Comparison of ENCODE assay signal across 8 cellular contexts in genomic region chr10:3886666-3887251, GRCh38.
DNase-seq lines count a peak whose midpoint lies in the region; ATAC-seq and TF ChIP-seq lines count a peak whose summit lies in the region.

No MANE protein-coding gene starts in this region.

- H3K4me3 Mint-ChIP-seq in T-helper 2 cell treated with Interferon-gamma antibody and Interleukin-4, amounts not matched to agents 5 μg/mL and 100 μg/mL, for 36 hours, result no peak overlapping the region

- peaks cover 7% of the 10 kb centered on the region for H3K4me1 Mint-ChIP-seq in T-helper 2 cell treated with Interferon-gamma antibody and Interleukin-4, amounts not matched to agents 5 μg/mL and 100 μg/mL, for 36 hours (ENCODE audit: low read depth)

- peaks cover 22% of the 10 kb centered on the region for H3K4me1 ChIP-seq in muscle layer of colon (ENCODE audit: insufficient read depth, low read length)

- H3K9me3 Mint-ChIP-seq in T-helper 2 cell treated with Interferon-gamma antibody and Interleukin-4, amounts not matched to agents 5 μg/mL and 100 μg/mL, for 36 hours, result peaks cover 5% of the 10 kb centered on the region

- H3K36me3 ChIP-seq in muscle layer of colon (ENCODE audit: insufficient read depth, low read length), result no peaks in the 10 kb centered on the region
- no peaks in the 10 kb centered on the region for H3K36me3 ChIP-seq in WERI-Rb-1

- peak overlapping the region; percentile 37 for H3K9ac ChIP-seq in muscle layer of colon (ENCODE audit: low read length)

- H3K27me3 ChIP-seq in muscle layer of colon (ENCODE audit: control insufficient read depth in 1 of 2, insufficient read depth in 2 of 2, low read length in 2 of 2), result no peaks in the 10 kb centered on the region
- H3K27me3 ChIP-seq in WERI-Rb-1 (ENCODE audit: insufficient read depth, low read depth, severe bottlenecking), result no peaks in the 10 kb centered on the region

- DNase-seq in AG08396 (ENCODE audit: low spot score), result peak; percentile 46
- peak; percentile 77 for DNase-seq in HT1080 (ENCODE audit: low read depth)
- DNase-seq in dermis blood vessel endothelial cell, result peak; percentile 95
- no peak for DNase-seq in T-helper 2 cell treated with Interferon-gamma antibody and Interleukin-4, amounts not matched to agents 5 μg/mL and 100 μg/mL, for 36 hours (ENCODE audit: low spot score)
- DNase-seq in effector CD4-positive, alpha-beta T cell, result no peak
- no peak for DNase-seq in WERI-Rb-1

- no peaks in the 10 kb centered on the region for H3K27me3 Mint-ChIP-seq in T-helper 2 cell treated with Interferon-gamma antibody and Interleukin-4, amounts not matched to agents 5 μg/mL and 100 μg/mL, for 36 hours (ENCODE audit: low read depth)

- H3K4me3 ChIP-seq in muscle layer of colon (ENCODE audit: low read depth in 1 of 2, low read length in 2 of 2) (peak overlapping the region in 1 of 2 donors; percentile 26), WERI-Rb-1 (ENCODE audit: low read depth, low read length) (no peak overlapping the region)

- H3K36me3 Mint-ChIP-seq in T-helper 2 cell treated with Interferon-gamma antibody and Interleukin-4, amounts not matched to agents 5 μg/mL and 100 μg/mL, for 36 hours (ENCODE audit: low read depth), result no peaks in the 10 kb centered on the region

- no peaks in the 10 kb centered on the region for H3K9me3 ChIP-seq in muscle layer of colon (ENCODE audit: low read length)
- no peaks in the 10 kb centered on the region for H3K9me3 ChIP-seq in WERI-Rb-1 (ENCODE audit: severe bottlenecking)

- no peak for TF ChIP-seq CTCF in WERI-Rb-1 (IDR thresholded peaks at IDR 0.05; ENCODE audit: low read depth, low read length)

- H3K27ac ChIP-seq in muscle layer of colon (ENCODE audit: low read depth, low read length), result peak overlapping the region; percentile 80
- H3K27ac ChIP-seq in WERI-Rb-1, result no peak overlapping the region

- ATAC-seq in HG02884 (IDR thresholded peaks at IDR 0.05; ENCODE audit: unreplicated experiment), result no peak

- H3K27ac Mint-ChIP-seq in T-helper 2 cell treated with Interferon-gamma antibody and Interleukin-4, amounts not matched to agents 5 μg/mL and 100 μg/mL, for 36 hours, result no peak overlapping the region

Comparison
In these comparisons a context has a peak if more than half of its experiments do, and no peak if none do; other contexts are left out.
1. DNase-seq: peak in AG08396 (single experiment), HT1080 (single experiment) and dermis blood vessel endothelial cell (single experiment); none in T-helper 2 cell treated with Interferon-gamma antibody and Interleukin-4, amounts not matched to agents 5 μg/mL and 100 μg/mL, for 36 hours (single experiment), effector CD4-positive, alpha-beta T cell (single experiment) and WERI-Rb-1 (single experiment).